In genomic region chr21:36478941-36479340, GRCh38 we compare ENCODE assay signal across 1 cellular context.
TF ChIP-seq lines count a peak whose summit lies in the region.

No MANE protein-coding gene starts in this region.

TF ChIP-seq in HepG2, 621 proteins besides CTCF, POLR2A, EP300 and RAD21 (continued from another document):
- TF ChIP-seq ARID5B (CRISPR knock-in tag; IDR thresholded peaks at IDR 0.05) (no peak), PRPF4 (IDR thresholded peaks at IDR 0.05; ENCODE audit: low read depth, low read length, poor library complexity, severe bottlenecking) (no peak), MXI1 (IDR thresholded peaks at IDR 0.05; ENCODE audit: borderline replicate concordance, low read depth, low read length) (no peak), PHF8 (CRISPR knock-in tag; IDR thresholded peaks at IDR 0.05) (peak; percentile 31; the same call in 1 of the 2 replicates), ZNF609 (CRISPR knock-in tag; IDR thresholded peaks at IDR 0.05; ENCODE audit: borderline replicate concordance) (no peak), ZNF510 (CRISPR knock-in tag; IDR thresholded peaks at IDR 0.05; ENCODE audit: low read depth) (no peak), ZBTB25 (CRISPR knock-in tag; IDR thresholded peaks at IDR 0.05) (0 out of 2 replicates have a peak, but pooled peaks have one; percentile 6), RELA (CRISPR knock-in tag; IDR thresholded peaks at IDR 0.05) (no peak), ZNF816 (CRISPR knock-in tag; IDR thresholded peaks at IDR 0.05; ENCODE audit: borderline replicate concordance) (no peak)
- TF ChIP-seq, protein P1, sequence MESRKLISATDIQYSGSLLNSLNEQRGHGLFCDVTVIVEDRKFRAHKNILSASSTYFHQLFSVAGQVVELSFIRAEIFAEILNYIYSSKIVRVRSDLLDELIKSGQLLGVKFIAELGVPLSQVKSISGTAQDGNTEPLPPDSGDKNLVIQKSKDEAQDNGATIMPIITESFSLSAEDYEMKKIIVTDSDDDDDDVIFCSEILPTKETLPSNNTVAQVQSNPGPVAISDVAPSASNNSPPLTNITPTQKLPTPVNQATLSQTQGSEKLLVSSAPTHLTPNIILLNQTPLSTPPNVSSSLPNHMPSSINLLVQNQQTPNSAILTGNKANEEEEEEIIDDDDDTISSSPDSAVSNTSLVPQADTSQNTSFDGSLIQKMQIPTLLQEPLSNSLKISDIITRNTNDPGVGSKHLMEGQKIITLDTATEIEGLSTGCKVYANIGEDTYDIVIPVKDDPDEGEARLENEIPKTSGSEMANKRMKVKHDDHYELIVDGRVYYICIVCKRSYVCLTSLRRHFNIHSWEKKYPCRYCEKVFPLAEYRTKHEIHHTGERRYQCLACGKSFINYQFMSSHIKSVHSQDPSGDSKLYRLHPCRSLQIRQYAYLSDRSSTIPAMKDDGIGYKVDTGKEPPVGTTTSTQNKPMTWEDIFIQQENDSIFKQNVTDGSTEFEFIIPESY (CRISPR knock-in tag; IDR thresholded peaks at IDR 0.05), result no peak
